In the genomic region with DNA sequence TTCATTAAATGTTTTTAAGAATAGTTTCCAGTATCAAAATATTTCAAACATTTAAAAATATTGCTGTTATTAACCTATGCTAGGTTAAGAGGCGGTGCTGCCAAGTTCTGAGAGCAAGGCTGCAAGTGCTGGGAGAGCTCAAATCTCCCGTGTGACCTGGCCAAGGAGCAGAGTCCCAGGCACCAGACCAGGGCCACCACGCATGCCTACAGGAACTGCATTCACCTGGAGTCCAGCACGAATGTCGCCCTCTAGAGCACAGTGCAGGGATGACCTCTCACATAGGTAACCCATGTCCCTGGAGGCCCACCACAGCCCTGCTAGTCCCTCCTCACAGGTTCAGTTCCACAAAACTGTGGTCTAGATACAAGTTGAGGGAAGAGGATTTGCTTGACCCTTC, we compare ENCODE assay signal across 9 cellular contexts.
DNase-seq lines count a peak whose midpoint lies in the region; ATAC-seq, FAIRE-seq and TF ChIP-seq lines count a peak whose summit lies in the region.
"Had no signal": no experiment of that assay in that cellular context is flagged by ENCODE, and none has a peak within 500 bp of the region (broad histone marks: within the 10 kb centered on the region; RNA-seq: fewer than 3 reads in every experiment).

No MANE protein-coding gene starts in this region.

- dilution Hi-C loops in keratinocyte (cut with MboI; ENCODE audit: extremely low pct_ligation_motif_present, low sequenced_read_pairs) = no loop called here

- TF ChIP-seq CTCF in OCI-LY3 (IDR thresholded peaks at IDR 0.05; ENCODE audit: low read depth, low read length) (peak; percentile 70), keratinocyte (optimal IDR thresholded peaks at IDR 0.05 in 1 of 3, IDR thresholded peaks at IDR 0.05 in 1 of 3, conservative IDR thresholded peaks at IDR 0.05 in 1 of 3; ENCODE audit: extremely low read depth in 1 of 3, insufficient read depth in 2 of 3, low read length in 3 of 3) (peak; percentile 33 to 80 (median 58))

- FAIRE-seq in keratinocyte (lab: Jason Lieb, UNC) = no peak
- FAIRE-seq: endothelial cell of umbilical vein had no signal

- no peak for TF ChIP-seq POLR2A in GM18505 (IDR thresholded peaks at IDR 0.05; ENCODE audit: borderline replicate concordance, extremely low read depth, insufficient read depth, insufficient read length)

- DNase-seq in CD1c-positive myeloid dendritic cell (ENCODE audit: extremely low spot score) (peak; percentile 4), keratinocyte (ENCODE audit: low read depth, low spot score) (no peak), NCI-H2171 treated with DMSO at 0.1 percent for 48 hours (lab: John Stamatoyannopoulos, UW) (no peak), aorta (no peak), ureter (ENCODE audit: low spot score) (no peak)

- H3K79me2 ChIP-seq in OCI-LY3 (ENCODE audit: low read length) (no peaks in the 10 kb centered on the region), keratinocyte (ENCODE audit: control insufficient read depth, insufficient read depth, low read length) (no peaks in the 10 kb centered on the region)

- H3K9me3 ChIP-seq in OCI-LY3 (ENCODE audit: insufficient read depth, low read length) (no peaks in the 10 kb centered on the region), keratinocyte (ENCODE audit: control insufficient read depth, low read depth, low read length) (no peaks in the 10 kb centered on the region), aorta (ENCODE audit: control insufficient read depth, low read length) (peaks cover 4% of the 10 kb centered on the region)

- H3K9ac ChIP-seq in OCI-LY3 (ENCODE audit: low read length) = no peak overlapping the region
- no peak overlapping the region for H3K9ac ChIP-seq in keratinocyte (ENCODE audit: control insufficient read depth, extremely low read depth, insufficient read depth, low read length)

- no peak overlapping the region for H3K27ac ChIP-seq in OCI-LY3 (ENCODE audit: low read length)
- no peak overlapping the region for H3K27ac ChIP-seq in keratinocyte (ENCODE audit: control insufficient read depth, insufficient read depth, low read length)
- no peak overlapping the region for H3K27ac ChIP-seq in aorta (ENCODE audit: low read depth in 1 of 2, low read length in 2 of 2)

- H4K20me1 ChIP-seq in OCI-LY3 (ENCODE audit: insufficient read depth, low read length) = no peaks in the 10 kb centered on the region
- H4K20me1 ChIP-seq in keratinocyte (ENCODE audit: control insufficient read depth, extremely low read depth, insufficient read depth, low read length) = no peaks in the 10 kb centered on the region

- ATAC-seq in GM18505 (IDR thresholded peaks at IDR 0.05; ENCODE audit: unreplicated experiment) (peak; percentile 95), HG02678 (IDR thresholded peaks at IDR 0.05; ENCODE audit: unreplicated experiment) (peak; percentile 88), aorta (ENCODE audit: low FRiP score) (no peak)

- H3K4me1 ChIP-seq in OCI-LY3 (ENCODE audit: low read length) (no peaks in the 10 kb centered on the region; the same call in 1 of the 2 replicates), keratinocyte (ENCODE audit: control insufficient read depth, extremely low read depth, insufficient read depth, low read length) (no peaks in the 10 kb centered on the region), aorta (ENCODE audit: control insufficient read depth in 1 of 2, insufficient read depth in 2 of 2, low read length in 2 of 2) (no peaks in the 10 kb centered on the region)

- no peak overlapping the region for H2AFZ ChIP-seq in OCI-LY3 (ENCODE audit: low read depth, low read length)
- no peak overlapping the region for H2AFZ ChIP-seq in keratinocyte (ENCODE audit: control insufficient read depth, low read length)

- H3K4me2 ChIP-seq in OCI-LY3 (ENCODE audit: low read length) (no peak overlapping the region), keratinocyte (ENCODE audit: control insufficient read depth, extremely low read depth, insufficient read depth, low read depth, low read length) (no peak overlapping the region)

- no peak overlapping the region for H3K4me3 ChIP-seq in OCI-LY3 (ENCODE audit: low read length)
- H3K4me3 ChIP-seq in keratinocyte (ENCODE audit: control insufficient read depth in 2 of 3, extremely low read depth in 1 of 3, insufficient read depth in 2 of 3, low read depth in 1 of 3, low read length in 3 of 3) = no peak overlapping the region
- H3K4me3 ChIP-seq in aorta (ENCODE audit: low read length in 2 of 2) = no peak overlapping the region

- no peaks in the 10 kb centered on the region for H3K9me1 ChIP-seq in keratinocyte (ENCODE audit: control insufficient read depth, extremely low read depth, insufficient read depth, low read length)

- no peaks in the 10 kb centered on the region for H3K36me3 ChIP-seq in OCI-LY3 (replicated peaks; ENCODE audit: low read depth, low read length)
- no peaks in the 10 kb centered on the region for H3K36me3 ChIP-seq in keratinocyte (ENCODE audit: control insufficient read depth in 2 of 2, extremely low read depth in 1 of 2, insufficient read depth in 2 of 2, low read length in 2 of 2)
- no peaks in the 10 kb centered on the region for H3K36me3 ChIP-seq in aorta (ENCODE audit: control insufficient read depth in 1 of 2, insufficient read depth in 2 of 2, low read length in 1 of 2)

- intact Hi-C loops in aorta (cut with DNase I) = no loop called here

- H3K27me3 ChIP-seq in OCI-LY3 (ENCODE audit: low read depth, low read length) (no peaks in the 10 kb centered on the region), keratinocyte (ENCODE audit: control insufficient read depth, extremely low read depth, insufficient read depth, low read length) (no peaks in the 10 kb centered on the region), aorta (ENCODE audit: control insufficient read depth in 1 of 2, insufficient read depth in 2 of 2, low read length in 1 of 2) (no peaks in the 10 kb centered on the region)

- WGBS in aorta, 2 donors = 54 to 67% methylated on average over 5 of the region's 5 CpGs
